Comparison of ENCODE assay signal across 16 cellular contexts in genomic region chr1:15911927-15912326, GRCh38.
DNase-seq lines count a peak whose midpoint lies in the region; ATAC-seq and TF ChIP-seq lines count a peak whose summit lies in the region.
"Had no signal": no experiment of that assay in that cellular context is flagged by ENCODE, and none has a peak within 500 bp of the region (broad histone marks: within the 10 kb centered on the region; RNA-seq: fewer than 3 reads in every experiment).

No MANE protein-coding gene starts in this region.

- no TSS peak for BruUV-seq in PC-3 (replicated peaks; lab: Mats Ljungman, UMichigan)

- H3K4me2 ChIP-seq in PC-3 (ENCODE audit: low read length), result no peak overlapping the region
- peak overlapping the region; percentile 29 for H3K4me2 ChIP-seq in parathyroid adenoma (ENCODE audit: low read length)

- peaks cover 96% of the 10 kb centered on the region for H3K79me2 ChIP-seq in PC-3 (ENCODE audit: low read length)
- peaks cover 17% of the 10 kb centered on the region for H3K79me2 ChIP-seq in parathyroid adenoma

- H3K9me3 ChIP-seq in PC-3 (ENCODE audit: low read length) (no peaks in the 10 kb centered on the region), parathyroid adenoma (ENCODE audit: control insufficient read depth, low read length) (no peaks in the 10 kb centered on the region)
- H3K9me3 ChIP-seq: SJSA1 had no signal

- H3K27ac ChIP-seq in PC-3 (ENCODE audit: low read length) (no peak overlapping the region), epithelial cell of prostate (peak overlapping the region; percentile 13), parathyroid adenoma (no peak overlapping the region)
- H3K27ac ChIP-seq: SJSA1 had no signal

- H3K36me3 ChIP-seq in PC-3 (ENCODE audit: low read depth, low read length) (peaks cover 37% of the 10 kb centered on the region), parathyroid adenoma (ENCODE audit: control insufficient read depth, insufficient read depth, low read length) (no peaks in the 10 kb centered on the region)

- no peaks in the 10 kb centered on the region for H3K27me3 ChIP-seq in PC-3 (ENCODE audit: low read length)
- H3K27me3 ChIP-seq in parathyroid adenoma (ENCODE audit: control insufficient read depth, insufficient read depth, low read length), result no peaks in the 10 kb centered on the region
- H3K27me3 ChIP-seq: SJSA1 had no signal

- intact Hi-C loops in PC-3 (cut with micrococcal nuclease), result no loop called here

- H3K4me3 ChIP-seq in PC-3 (ENCODE audit: low read length) (no peak overlapping the region), parathyroid adenoma (ENCODE audit: low read depth, low read length) (no peak overlapping the region)
- H3K4me3 ChIP-seq: SJSA1 had no signal

- peak; percentile 12 for DNase-seq in HT-29 (ENCODE audit: low spot score)
- DNase-seq in PC-3, result peak; percentile 46
- DNase-seq in epithelial cell of prostate (ENCODE audit: low read depth, low spot score), result peak; percentile 14
- DNase-seq in C1 segment of cervical spinal cord (lab: John Stamatoyannopoulos, UW), result no peak
- DNase-seq: ACHN; IMR-90; Kasumi-1; NCI-H1105; NCI-H2081 treated with DMSO at 0.1 percent for 48 hours; NCI-H510A; NCI-H748 treated with DMSO at 0.1 percent for 48 hours; NK-92 treated with Interleukin-12 subunit alpha and Interleukin-12 subunit beta, amount 100 ng/mL, for 24 hours had no signal

- H2AFZ ChIP-seq in PC-3 (ENCODE audit: low read length) (no peak overlapping the region), parathyroid adenoma (no peak overlapping the region)

- H3K9ac ChIP-seq in PC-3 (ENCODE audit: low read length) (no peak overlapping the region), parathyroid adenoma (no peak overlapping the region)

- H3K4me1 ChIP-seq in PC-3 (ENCODE audit: insufficient read depth, low read length), result peaks cover 16% of the 10 kb centered on the region
- no peaks in the 10 kb centered on the region for H3K4me1 ChIP-seq in parathyroid adenoma

- no peaks in the 10 kb centered on the region for H3F3A ChIP-seq in PC-3 (ENCODE audit: low read length, unreplicated experiment)

- CTCF ChIA-PET in PC-3 (lab: Charles Lee), result no interaction called here

- POLR2A ChIA-PET in PC-3 (lab: Charles Lee; ENCODE audit: unreplicated experiment), result no interaction called here

- TF ChIP-seq CTCF in PC-3 (conservative IDR thresholded peaks at IDR 0.05; ENCODE audit: low read depth, low read length) (no peak), parathyroid adenoma (IDR thresholded peaks at IDR 0.05) (no peak)

- ATAC-seq in PC-3 (no peak), HG03139 (IDR thresholded peaks at IDR 0.05; ENCODE audit: unreplicated experiment) (no peak), HG03442 (IDR thresholded peaks at IDR 0.05; ENCODE audit: unreplicated experiment) (no peak)

- H3K9me2 ChIP-seq in PC-3 (replicated peaks; ENCODE audit: low read length), result no peaks in the 10 kb centered on the region

- no peaks in the 10 kb centered on the region; the same call in 1 of the 2 replicates for H4K20me1 ChIP-seq in PC-3 (ENCODE audit: low read length)

Comparison
In these comparisons a context has a peak if more than half of its experiments do, and no peak if none do; other contexts are left out.
1. DNase-seq: peak in HT-29 (single experiment), PC-3 (single experiment) and epithelial cell of prostate (single experiment); none in C1 segment of cervical spinal cord (0 of 14).